Comparison of ENCODE assay signal across 1 cellular context in genomic region chr15:90893175-90894090, GRCh38.
A peak's percentile ranks its signal among the peaks of the same experiment; 100 is the strongest.
TF ChIP-seq lines count a peak whose summit lies in the region.

No MANE protein-coding gene starts in this region.

TF ChIP-seq in HepG2, 621 proteins besides CTCF, POLR2A, EP300 and RAD21 (continued from another document and continues in another):
- TF ChIP-seq ARID4A (CRISPR knock-in tag; IDR thresholded peaks at IDR 0.05; ENCODE audit: borderline replicate concordance) (peak; percentile 60), ERF (CRISPR knock-in tag; IDR thresholded peaks at IDR 0.05) (no peak), NFE2L2 (IDR thresholded peaks at IDR 0.05; ENCODE audit: low read length) (no peak), PHF20 (CRISPR knock-in tag; IDR thresholded peaks at IDR 0.05) (peak; percentile 79), BORCS8-MEF2B (CRISPR knock-in tag; IDR thresholded peaks at IDR 0.05) (no peak), ZNF577 (CRISPR knock-in tag; IDR thresholded peaks at IDR 0.05; ENCODE audit: borderline replicate concordance, low read depth) (no peak), ZNF562 (CRISPR knock-in tag; IDR thresholded peaks at IDR 0.05; ENCODE audit: borderline replicate concordance) (no peak), HDAC6 (IDR thresholded peaks at IDR 0.05; ENCODE audit: low read depth, low read length) (no peak), ELF4 (CRISPR knock-in tag; IDR thresholded peaks at IDR 0.05; ENCODE audit: borderline replicate concordance) (no peak), ZNF549 (CRISPR knock-in tag; IDR thresholded peaks at IDR 0.05) (no peak), PHF5A (CRISPR knock-in tag; IDR thresholded peaks at IDR 0.05; ENCODE audit: low read depth, unreplicated experiment) (no peak), KDM3A (CRISPR knock-in tag; IDR thresholded peaks at IDR 0.05; ENCODE audit: low read depth) (0 out of 2 replicates have a peak, but pooled peaks have one; percentile 42), GABPA (IDR thresholded peaks at IDR 0.05; ENCODE audit: low read depth, low read length) (no peak), GABPA (CRISPR knock-in tag; IDR thresholded peaks at IDR 0.05; ENCODE audit: low read depth) (peak; percentile 16; the same call in 1 of the 2 replicates), ZNF44 (CRISPR knock-in tag; IDR thresholded peaks at IDR 0.05) (no peak), SP5 (CRISPR knock-in tag; IDR thresholded peaks at IDR 0.05; ENCODE audit: borderline replicate concordance, low read depth) (no peak), SRSF9 (IDR thresholded peaks at IDR 0.05; ENCODE audit: borderline replicate concordance, insufficient read depth, low read depth, low read length, poor library complexity, severe bottlenecking) (no peak), RBAK (CRISPR knock-in tag; IDR thresholded peaks at IDR 0.05) (no peak), ZNF230 (CRISPR knock-in tag; IDR thresholded peaks at IDR 0.05) (0 out of 2 replicates have a peak, but pooled peaks have one; percentile 36), GRHL1 (CRISPR knock-in tag; conservative IDR thresholded peaks at IDR 0.05) (no peak), FOSL2 (CRISPR knock-in tag; IDR thresholded peaks at IDR 0.05) (no peak), HOXD1 (CRISPR knock-in tag; IDR thresholded peaks at IDR 0.05) (no peak), ZMAT3 (CRISPR knock-in tag; conservative IDR thresholded peaks at IDR 0.05) (no peak), ZBTB3 (CRISPR knock-in tag; IDR thresholded peaks at IDR 0.05; ENCODE audit: borderline replicate concordance, low read depth) (no peak), NR2F2 (IDR thresholded peaks at IDR 0.05; ENCODE audit: borderline replicate concordance, low read depth) (no peak), BATF2 (CRISPR knock-in tag; IDR thresholded peaks at IDR 0.05) (no peak), MXD1 (CRISPR knock-in tag; IDR thresholded peaks at IDR 0.05) (no peak), TOE1 (CRISPR knock-in tag; IDR thresholded peaks at IDR 0.05) (no peak), ZNF597 (CRISPR knock-in tag; IDR thresholded peaks at IDR 0.05) (no peak), ZNF331 (CRISPR knock-in tag; IDR thresholded peaks at IDR 0.05) (peak; percentile 33; the same call in 1 of the 2 replicates), MATR3 (CRISPR knock-in tag; IDR thresholded peaks at IDR 0.05) (no peak)
- TF ChIP-seq, protein P1, sequence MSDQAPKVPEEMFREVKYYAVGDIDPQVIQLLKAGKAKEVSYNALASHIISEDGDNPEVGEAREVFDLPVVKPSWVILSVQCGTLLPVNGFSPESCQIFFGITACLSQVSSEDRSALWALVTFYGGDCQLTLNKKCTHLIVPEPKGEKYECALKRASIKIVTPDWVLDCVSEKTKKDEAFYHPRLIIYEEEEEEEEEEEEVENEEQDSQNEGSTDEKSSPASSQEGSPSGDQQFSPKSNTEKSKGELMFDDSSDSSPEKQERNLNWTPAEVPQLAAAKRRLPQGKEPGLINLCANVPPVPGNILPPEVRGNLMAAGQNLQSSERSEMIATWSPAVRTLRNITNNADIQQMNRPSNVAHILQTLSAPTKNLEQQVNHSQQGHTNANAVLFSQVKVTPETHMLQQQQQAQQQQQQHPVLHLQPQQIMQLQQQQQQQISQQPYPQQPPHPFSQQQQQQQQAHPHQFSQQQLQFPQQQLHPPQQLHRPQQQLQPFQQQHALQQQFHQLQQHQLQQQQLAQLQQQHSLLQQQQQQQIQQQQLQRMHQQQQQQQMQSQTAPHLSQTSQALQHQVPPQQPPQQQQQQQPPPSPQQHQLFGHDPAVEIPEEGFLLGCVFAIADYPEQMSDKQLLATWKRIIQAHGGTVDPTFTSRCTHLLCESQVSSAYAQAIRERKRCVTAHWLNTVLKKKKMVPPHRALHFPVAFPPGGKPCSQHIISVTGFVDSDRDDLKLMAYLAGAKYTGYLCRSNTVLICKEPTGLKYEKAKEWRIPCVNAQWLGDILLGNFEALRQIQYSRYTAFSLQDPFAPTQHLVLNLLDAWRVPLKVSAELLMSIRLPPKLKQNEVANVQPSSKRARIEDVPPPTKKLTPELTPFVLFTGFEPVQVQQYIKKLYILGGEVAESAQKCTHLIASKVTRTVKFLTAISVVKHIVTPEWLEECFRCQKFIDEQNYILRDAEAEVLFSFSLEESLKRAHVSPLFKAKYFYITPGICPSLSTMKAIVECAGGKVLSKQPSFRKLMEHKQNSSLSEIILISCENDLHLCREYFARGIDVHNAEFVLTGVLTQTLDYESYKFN (CRISPR knock-in tag; conservative IDR thresholded peaks at IDR 0.05): no peak
- TF ChIP-seq, protein P2, sequence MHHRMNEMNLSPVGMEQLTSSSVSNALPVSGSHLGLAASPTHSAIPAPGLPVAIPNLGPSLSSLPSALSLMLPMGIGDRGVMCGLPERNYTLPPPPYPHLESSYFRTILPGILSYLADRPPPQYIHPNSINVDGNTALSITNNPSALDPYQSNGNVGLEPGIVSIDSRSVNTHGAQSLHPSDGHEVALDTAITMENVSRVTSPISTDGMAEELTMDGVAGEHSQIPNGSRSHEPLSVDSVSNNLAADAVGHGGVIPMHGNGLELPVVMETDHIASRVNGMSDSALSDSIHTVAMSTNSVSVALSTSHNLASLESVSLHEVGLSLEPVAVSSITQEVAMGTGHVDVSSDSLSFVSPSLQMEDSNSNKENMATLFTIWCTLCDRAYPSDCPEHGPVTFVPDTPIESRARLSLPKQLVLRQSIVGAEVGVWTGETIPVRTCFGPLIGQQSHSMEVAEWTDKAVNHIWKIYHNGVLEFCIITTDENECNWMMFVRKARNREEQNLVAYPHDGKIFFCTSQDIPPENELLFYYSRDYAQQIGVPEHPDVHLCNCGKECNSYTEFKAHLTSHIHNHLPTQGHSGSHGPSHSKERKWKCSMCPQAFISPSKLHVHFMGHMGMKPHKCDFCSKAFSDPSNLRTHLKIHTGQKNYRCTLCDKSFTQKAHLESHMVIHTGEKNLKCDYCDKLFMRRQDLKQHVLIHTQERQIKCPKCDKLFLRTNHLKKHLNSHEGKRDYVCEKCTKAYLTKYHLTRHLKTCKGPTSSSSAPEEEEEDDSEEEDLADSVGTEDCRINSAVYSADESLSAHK (CRISPR knock-in tag; IDR thresholded peaks at IDR 0.05; ENCODE audit: borderline replicate concordance): no peak
- TF ChIP-seq, protein P3, sequence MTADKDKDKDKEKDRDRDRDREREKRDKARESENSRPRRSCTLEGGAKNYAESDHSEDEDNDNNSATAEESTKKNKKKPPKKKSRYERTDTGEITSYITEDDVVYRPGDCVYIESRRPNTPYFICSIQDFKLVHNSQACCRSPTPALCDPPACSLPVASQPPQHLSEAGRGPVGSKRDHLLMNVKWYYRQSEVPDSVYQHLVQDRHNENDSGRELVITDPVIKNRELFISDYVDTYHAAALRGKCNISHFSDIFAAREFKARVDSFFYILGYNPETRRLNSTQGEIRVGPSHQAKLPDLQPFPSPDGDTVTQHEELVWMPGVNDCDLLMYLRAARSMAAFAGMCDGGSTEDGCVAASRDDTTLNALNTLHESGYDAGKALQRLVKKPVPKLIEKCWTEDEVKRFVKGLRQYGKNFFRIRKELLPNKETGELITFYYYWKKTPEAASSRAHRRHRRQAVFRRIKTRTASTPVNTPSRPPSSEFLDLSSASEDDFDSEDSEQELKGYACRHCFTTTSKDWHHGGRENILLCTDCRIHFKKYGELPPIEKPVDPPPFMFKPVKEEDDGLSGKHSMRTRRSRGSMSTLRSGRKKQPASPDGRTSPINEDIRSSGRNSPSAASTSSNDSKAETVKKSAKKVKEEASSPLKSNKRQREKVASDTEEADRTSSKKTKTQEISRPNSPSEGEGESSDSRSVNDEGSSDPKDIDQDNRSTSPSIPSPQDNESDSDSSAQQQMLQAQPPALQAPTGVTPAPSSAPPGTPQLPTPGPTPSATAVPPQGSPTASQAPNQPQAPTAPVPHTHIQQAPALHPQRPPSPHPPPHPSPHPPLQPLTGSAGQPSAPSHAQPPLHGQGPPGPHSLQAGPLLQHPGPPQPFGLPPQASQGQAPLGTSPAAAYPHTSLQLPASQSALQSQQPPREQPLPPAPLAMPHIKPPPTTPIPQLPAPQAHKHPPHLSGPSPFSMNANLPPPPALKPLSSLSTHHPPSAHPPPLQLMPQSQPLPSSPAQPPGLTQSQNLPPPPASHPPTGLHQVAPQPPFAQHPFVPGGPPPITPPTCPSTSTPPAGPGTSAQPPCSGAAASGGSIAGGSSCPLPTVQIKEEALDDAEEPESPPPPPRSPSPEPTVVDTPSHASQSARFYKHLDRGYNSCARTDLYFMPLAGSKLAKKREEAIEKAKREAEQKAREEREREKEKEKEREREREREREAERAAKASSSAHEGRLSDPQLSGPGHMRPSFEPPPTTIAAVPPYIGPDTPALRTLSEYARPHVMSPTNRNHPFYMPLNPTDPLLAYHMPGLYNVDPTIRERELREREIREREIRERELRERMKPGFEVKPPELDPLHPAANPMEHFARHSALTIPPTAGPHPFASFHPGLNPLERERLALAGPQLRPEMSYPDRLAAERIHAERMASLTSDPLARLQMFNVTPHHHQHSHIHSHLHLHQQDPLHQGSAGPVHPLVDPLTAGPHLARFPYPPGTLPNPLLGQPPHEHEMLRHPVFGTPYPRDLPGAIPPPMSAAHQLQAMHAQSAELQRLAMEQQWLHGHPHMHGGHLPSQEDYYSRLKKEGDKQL (CRISPR knock-in tag; IDR thresholded peaks at IDR 0.05; ENCODE audit: low read depth): no peak
- TF ChIP-seq, protein P4, sequence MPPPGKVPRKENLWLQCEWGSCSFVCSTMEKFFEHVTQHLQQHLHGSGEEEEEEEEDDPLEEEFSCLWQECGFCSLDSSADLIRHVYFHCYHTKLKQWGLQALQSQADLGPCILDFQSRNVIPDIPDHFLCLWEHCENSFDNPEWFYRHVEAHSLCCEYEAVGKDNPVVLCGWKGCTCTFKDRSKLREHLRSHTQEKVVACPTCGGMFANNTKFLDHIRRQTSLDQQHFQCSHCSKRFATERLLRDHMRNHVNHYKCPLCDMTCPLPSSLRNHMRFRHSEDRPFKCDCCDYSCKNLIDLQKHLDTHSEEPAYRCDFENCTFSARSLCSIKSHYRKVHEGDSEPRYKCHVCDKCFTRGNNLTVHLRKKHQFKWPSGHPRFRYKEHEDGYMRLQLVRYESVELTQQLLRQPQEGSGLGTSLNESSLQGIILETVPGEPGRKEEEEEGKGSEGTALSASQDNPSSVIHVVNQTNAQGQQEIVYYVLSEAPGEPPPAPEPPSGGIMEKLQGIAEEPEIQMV (CRISPR knock-in tag; IDR thresholded peaks at IDR 0.05; ENCODE audit: low read depth): no peak
